Comparison of ENCODE assay signal across 8 cellular contexts in the genomic region with DNA sequence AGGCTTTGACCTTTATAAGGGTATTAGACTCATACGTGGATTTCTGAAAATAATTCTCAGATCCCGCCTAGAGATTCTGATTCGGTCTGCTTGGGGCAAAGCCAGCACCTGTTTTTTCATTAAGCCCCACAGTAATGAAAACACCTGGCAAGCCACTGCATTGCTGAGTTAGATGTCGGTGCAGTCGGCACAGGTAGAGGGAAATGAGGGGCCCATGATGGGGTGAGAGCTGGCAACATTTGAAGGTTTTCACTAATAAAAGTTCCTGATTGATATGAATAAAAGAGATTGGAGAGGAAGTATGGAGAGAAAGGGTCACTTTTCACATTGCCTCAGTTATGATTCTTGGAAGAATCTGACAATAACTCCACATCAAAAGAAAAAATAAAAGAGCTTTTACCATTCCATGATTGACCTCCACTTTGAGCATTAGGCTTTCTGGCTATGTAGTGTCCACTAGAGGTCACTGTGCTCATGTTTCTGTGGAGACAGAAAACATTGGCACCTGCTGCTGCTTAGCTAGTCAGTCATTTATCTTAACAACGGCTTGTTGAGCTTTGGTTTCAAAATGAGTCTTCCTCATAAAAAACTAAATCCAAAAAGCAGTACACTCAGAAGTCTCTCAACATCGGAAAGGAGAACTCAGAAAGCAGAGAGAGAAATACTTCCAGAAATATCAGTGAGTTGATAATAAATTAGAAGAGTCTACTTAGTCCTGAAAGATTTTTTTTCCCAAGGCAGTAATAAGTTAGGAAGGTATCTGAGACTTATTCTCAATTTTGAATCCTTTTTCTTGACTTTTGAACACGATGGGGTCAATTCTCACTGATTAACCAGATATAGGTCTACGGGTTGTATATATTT. TPM values are rescaled to one million over a fixed set of nuclear protein-coding genes. Genes with fewer than 3 reads are reported as not detected.
DNase-seq lines count a peak whose midpoint lies in the region; ATAC-seq and TF ChIP-seq lines count a peak whose summit lies in the region.

No MANE protein-coding gene starts in this region.

- CTCF ChIA-PET in activated CD8-positive, alpha-beta memory T cell treated with anti-CD3 and anti-CD28 coated beads, Interleukin-2, amount 10 ng/mL, durations not matched to agents 7 days and 5 days (lab: Charles Lee) = interaction anchor here (0.7 to 14.3 kb wide), 34 partner anchors 9 to 241 kb away, joined by 3 to 168 read pairs (median 4); partner anchors contain the start of gene LRRC1

- no peaks in the 10 kb centered on the region for H3K9me3 Mint-ChIP-seq in activated CD8-positive, alpha-beta memory T cell treated with anti-CD3 and anti-CD28 coated beads, Interleukin-2, amount 10 ng/mL, durations not matched to agents 7 days and 5 days (ENCODE audit: low read depth)
- H3K9me3 Mint-ChIP-seq in activated naive CD8-positive, alpha-beta T cell treated with anti-CD3 and anti-CD28 coated beads, Interleukin-2, amount 50 U/mL, for 24 hours = no peaks in the 10 kb centered on the region

- H3K27ac ChIP-seq in heart left ventricle = no peak overlapping the region

- peaks cover 10% of the 10 kb centered on the region for H3K4me1 Mint-ChIP-seq in activated CD8-positive, alpha-beta memory T cell treated with anti-CD3 and anti-CD28 coated beads, Interleukin-2, amount 10 ng/mL, durations not matched to agents 7 days and 5 days
- H3K4me1 Mint-ChIP-seq in activated naive CD8-positive, alpha-beta T cell treated with anti-CD3 and anti-CD28 coated beads, Interleukin-2, amount 50 U/mL, for 24 hours = peaks cover 2% of the 10 kb centered on the region

- peaks cover 0 to 4% (median 0%) of the 10 kb centered on the region in 12 donors for H3K4me1 ChIP-seq in heart left ventricle

- TF ChIP-seq POLR2A in heart left ventricle (IDR thresholded peaks at IDR 0.05) = no peak

- H3K4me3 Mint-ChIP-seq in activated CD8-positive, alpha-beta memory T cell treated with anti-CD3 and anti-CD28 coated beads, Interleukin-2, amount 10 ng/mL, durations not matched to agents 7 days and 5 days = no peak overlapping the region
- no peak overlapping the region for H3K4me3 Mint-ChIP-seq in activated naive CD8-positive, alpha-beta T cell treated with anti-CD3 and anti-CD28 coated beads, Interleukin-2, amount 50 U/mL, for 24 hours

- intact Hi-C loops in heart left ventricle (cut with DNase I) = loop anchor here in 2 of 10 donors (5.0 kb wide), 2 partner anchors 42 to 227 kb away; no protein-coding TSS in a partner anchor

- H3K36me3 Mint-ChIP-seq in activated CD8-positive, alpha-beta memory T cell treated with anti-CD3 and anti-CD28 coated beads, Interleukin-2, amount 10 ng/mL, durations not matched to agents 7 days and 5 days = no peaks in the 10 kb centered on the region
- no peaks in the 10 kb centered on the region for H3K36me3 Mint-ChIP-seq in activated naive CD8-positive, alpha-beta T cell treated with anti-CD3 and anti-CD28 coated beads, Interleukin-2, amount 50 U/mL, for 24 hours (ENCODE audit: low read depth)

- peaks cover 0 to 3% (median 0%) of the 10 kb centered on the region in 9 donors for H3K27me3 ChIP-seq in heart left ventricle

- H3K27me3 Mint-ChIP-seq in activated CD8-positive, alpha-beta memory T cell treated with anti-CD3 and anti-CD28 coated beads, Interleukin-2, amount 10 ng/mL, durations not matched to agents 7 days and 5 days = peaks cover 32% of the 10 kb centered on the region
- peaks cover 6% of the 10 kb centered on the region for H3K27me3 Mint-ChIP-seq in activated naive CD8-positive, alpha-beta T cell treated with anti-CD3 and anti-CD28 coated beads, Interleukin-2, amount 50 U/mL, for 24 hours

- H3K9me3 ChIP-seq in heart left ventricle = no peaks in the 10 kb centered on the region

- H3K4me3 ChIP-seq in heart left ventricle = no peak overlapping the region

- H3K27ac Mint-ChIP-seq in activated CD8-positive, alpha-beta memory T cell treated with anti-CD3 and anti-CD28 coated beads, Interleukin-2, amount 10 ng/mL, durations not matched to agents 7 days and 5 days = no peak overlapping the region
- H3K27ac Mint-ChIP-seq in activated naive CD8-positive, alpha-beta T cell treated with anti-CD3 and anti-CD28 coated beads, Interleukin-2, amount 50 U/mL, for 24 hours = no peak overlapping the region

- peak; percentile 93 for ATAC-seq in activated CD8-positive, alpha-beta memory T cell treated with anti-CD3 and anti-CD28 coated beads, Interleukin-2, amount 10 ng/mL, durations not matched to agents 7 days and 5 days
- ATAC-seq in GM21447 (IDR thresholded peaks at IDR 0.05; ENCODE audit: unreplicated experiment) (peak; percentile 99), HG03565 (IDR thresholded peaks at IDR 0.05; ENCODE audit: unreplicated experiment) (peak; percentile 98), heart left ventricle (peak in 2 of 4 donors; percentile 79 to 83)
- peak; percentile 69 for ATAC-seq in activated naive CD8-positive, alpha-beta T cell treated with anti-CD3 and anti-CD28 coated beads, Interleukin-2, amount 50 U/mL, for 24 hours

- peak; percentile 76 to 89 (median 84) for TF ChIP-seq CTCF in heart left ventricle (IDR thresholded peaks at IDR 0.05)

- no peaks in the 10 kb centered on the region for H3K36me3 ChIP-seq in heart left ventricle

- peak; percentile 68 for DNase-seq in activated CD8-positive, alpha-beta memory T cell treated with anti-CD3 and anti-CD28 coated beads, Interleukin-2, amount 10 ng/mL, durations not matched to agents 7 days and 5 days
- DNase-seq in activated CD8-positive, alpha-beta memory T cell treated with anti-CD3 and anti-CD28 coated beads, Interleukin-2, amount 50 U/mL, for 4 hours = no peak
- DNase-seq in NCI-H526 treated with DMSO at 0.1 percent for 48 hours (lab: John Stamatoyannopoulos, UW) (peak; percentile 92), heart left ventricle (peak in 3 of 5 donors; percentile 32 to 34 (median 33)), putamen (ENCODE audit: low spot score) (peak; percentile 55)
- DNase-seq in activated naive CD8-positive, alpha-beta T cell treated with anti-CD3 and anti-CD28 coated beads, Interleukin-2, amount 50 U/mL, for 24 hours = peak; percentile 5

- 45 to 51% (median 49%) methylated on average over 9 of the region's 9 CpGs for WGBS in heart left ventricle, 4 donors

RNA-seq across cellular contexts. Expression of gene KLHL31, which starts 53.3 kb away (rescaled TPM):
- total RNA-seq in activated CD8-positive, alpha-beta memory T cell treated with anti-CD3 and anti-CD28 coated beads, Interleukin-2, amount 10 ng/mL, durations not matched to agents 7 days and 5 days = under 1 TPM; 0.23 TPM
- total RNA-seq in heart left ventricle = 100 to 1,000 TPM; 148 to 405 (median 299) TPM
- polyA plus RNA-seq in heart left ventricle = 100 to 1,000 TPM in 1 of 2 donors, 10 to 100 TPM in 1; 70.8 to 125 TPM

Comparison
In these comparisons a context has a peak if more than half of its experiments do, and no peak if none do; other contexts are left out.
1. RNA of gene KLHL31, which starts 53.3 kb away (total RNA-seq): 148 to 405 TPM in heart left ventricle; 0.23 TPM in activated CD8-positive, alpha-beta memory T cell treated with anti-CD3 and anti-CD28 coated beads, Interleukin-2, amount 10 ng/mL, durations not matched to agents 7 days and 5 days; every median in the first group is over 100 times any median in the second.